In genomic region chr13:37344051-37344450, GRCh38 we compare ENCODE assay signal across 18 cellular contexts.
"Had no signal": no experiment of that assay in that cellular context is flagged by ENCODE, and none has a peak within 500 bp of the region (broad histone marks: within the 10 kb centered on the region; RNA-seq: fewer than 3 reads in every experiment).

No MANE protein-coding gene starts in this region.

- DNase-seq: KBM-7, MV-4-11, NCI-H1048, NCI-H1105 treated with DMSO at 0.1 percent for 48 hours, NCI-H1417 treated with DMSO at 0.1 percent for 48 hours, NCI-H146, NCI-H1694 treated with DMSO at 0.1 percent for 48 hours, NCI-H1930, NCI-H2081, NCI-H2107, NCI-H2227 treated with DMSO at 0.1 percent for 48 hours, NCI-H524, NCI-H526 treated with DMSO at 0.1 percent for 48 hours, NCI-H774, Right ventricle myocardium superior, RPMI8226, SIG-M5, SW 1271 had no signal
